Comparison of ENCODE assay signal across 14 cellular contexts in the genomic region with DNA sequence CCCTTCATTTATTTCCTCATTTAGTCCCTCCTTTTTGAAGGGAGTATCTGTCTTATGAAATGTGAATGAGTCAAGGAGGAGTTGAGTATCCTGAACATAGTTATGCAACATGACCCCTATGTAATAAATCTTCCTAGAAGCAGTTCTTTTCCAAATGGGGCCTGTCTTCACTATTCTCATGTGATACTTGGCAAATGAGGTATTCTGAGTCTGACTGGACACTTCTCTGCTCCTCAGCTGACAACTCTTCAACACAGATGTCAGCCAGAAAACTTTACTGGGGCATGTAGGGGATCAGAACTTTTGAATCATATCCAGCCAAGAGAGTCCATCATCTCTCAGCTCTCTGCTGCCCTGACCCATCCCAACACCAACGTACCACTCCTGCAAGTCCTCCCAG.
DNase-seq lines count a peak whose midpoint lies in the region; ATAC-seq, FAIRE-seq and TF ChIP-seq lines count a peak whose summit lies in the region.
"Had no signal": no experiment of that assay in that cellular context is flagged by ENCODE, and none has a peak within 500 bp of the region (broad histone marks: within the 10 kb centered on the region; RNA-seq: fewer than 3 reads in every experiment).

No MANE protein-coding gene starts in this region.

- CTCF ChIA-PET in GM10248 (lab: Yijun Ruan, JAX), result interaction anchor here (1.3 kb wide), 1 partner anchor 22 kb away, joined by 3 read pairs; no protein-coding TSS in a partner anchor

- ATAC-seq in left lung (peak; percentile 42), GM21723 (IDR thresholded peaks at IDR 0.05; ENCODE audit: unreplicated experiment) (no peak), GM19452 (IDR thresholded peaks at IDR 0.05; ENCODE audit: unreplicated experiment) (no peak)
- ATAC-seq: GM12878 had no signal

- POLR2A ChIA-PET in GM10248 (lab: Yijun Ruan, JAX), result no interaction called here

- intact Hi-C loops in left lung (cut with DNase I), result no loop called here

- no peak overlapping the region for H3K4me3 ChIP-seq in bronchial epithelial cell (ENCODE audit: low read depth, low read length)
- no peak overlapping the region for H3K4me3 ChIP-seq in left lung
- H3K4me3 ChIP-seq: GM12878, ovary had no signal

- no peaks in the 10 kb centered on the region for H3K27me3 ChIP-seq in bronchial epithelial cell (ENCODE audit: control insufficient read depth, insufficient read depth, low read length)
- H3K27me3 ChIP-seq in left lung, result no peaks in the 10 kb centered on the region
- H3K27me3 ChIP-seq: ovary had no signal

- no peaks in the 10 kb centered on the region for H3K9me3 ChIP-seq in left lung
- H3K9me3 ChIP-seq: ovary had no signal

- H3K36me3 ChIP-seq in bronchial epithelial cell (ENCODE audit: control insufficient read depth, insufficient read depth, low read length) (no peaks in the 10 kb centered on the region), left lung (no peaks in the 10 kb centered on the region)
- H3K36me3 ChIP-seq: ovary had no signal

- DNase-seq in AG08396 (ENCODE audit: low spot score) (peak; percentile 16), M059J (ENCODE audit: low read depth) (peak; percentile 49), bronchial epithelial cell (ENCODE audit: low read depth) (peak; percentile 89), left lung (no peak), GM10248 (ENCODE audit: extremely low spot score) (no peak), iPS-NIHi7 (ENCODE audit: extremely low spot score) (no peak)
- DNase-seq: activated CD8-positive, alpha-beta memory T cell treated with anti-CD3 and anti-CD28 coated beads, Interleukin-2, amount 50 U/mL, for 4 hours; NCI-H1436 treated with DMSO at 0.1 percent for 48 hours had no signal

- TF ChIP-seq CTCF in bronchial epithelial cell (IDR thresholded peaks at IDR 0.05; ENCODE audit: insufficient read depth, low read length, severe bottlenecking) (no peak), left lung (IDR thresholded peaks at IDR 0.05) (no peak), GM10248 (IDR thresholded peaks at IDR 0.05; ENCODE audit: control extremely low read depth, extremely low read depth, low read depth, missing control alignments) (no peak)

- H3K27ac ChIP-seq in left lung, result no peak overlapping the region
- H3K27ac ChIP-seq: ovary had no signal

- H3K4me1 ChIP-seq in left lung, result no peaks in the 10 kb centered on the region

- no peak for FAIRE-seq in bronchial epithelial cell (lab: Jason Lieb, UNC)
- FAIRE-seq: endothelial cell of umbilical vein, GM12878, keratinocyte had no signal

Comparison
In these comparisons a context has a peak if more than half of its experiments do, and no peak if none do; other contexts are left out.
1. DNase-seq: peak in AG08396 (single experiment), M059J (single experiment) and bronchial epithelial cell (single experiment); none in left lung (0 of 2), GM10248 (single experiment) and iPS-NIHi7 (single experiment).